Comparison of ENCODE assay signal across 15 cellular contexts in the genomic region with DNA sequence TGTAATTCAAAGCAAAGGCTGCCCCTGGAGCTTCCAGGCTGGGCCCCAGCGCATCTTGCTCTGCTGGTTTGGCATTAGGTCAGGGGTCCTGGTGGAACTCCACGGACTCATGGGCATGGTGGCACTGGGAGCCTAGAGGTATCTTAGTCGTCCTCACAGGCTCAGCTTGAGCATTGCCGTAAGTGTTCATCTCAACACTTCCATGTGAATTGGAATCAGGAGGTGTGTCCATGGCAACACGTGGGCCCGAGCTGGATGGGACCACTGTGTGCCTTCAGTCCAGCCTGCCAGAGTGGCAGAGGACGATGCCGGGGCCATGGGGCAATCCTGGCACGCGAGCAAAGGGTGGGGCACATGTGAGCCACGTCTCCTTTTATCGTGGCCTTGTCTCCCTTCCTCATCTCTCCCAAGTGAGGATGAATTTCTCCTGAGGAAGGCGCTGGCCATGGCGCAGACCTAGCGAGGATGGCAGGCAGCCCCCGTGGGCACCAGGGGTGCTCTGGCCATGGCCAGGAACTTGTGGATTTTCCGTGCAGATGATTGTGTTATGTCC.
"Had no signal": no experiment of that assay in that cellular context is flagged by ENCODE, and none has a peak within 500 bp of the region (broad histone marks: within the 10 kb centered on the region; RNA-seq: fewer than 3 reads in every experiment).

No MANE protein-coding gene starts in this region.

- H3K27ac ChIP-seq: stomach, uterus had no signal

- H3K27me3 Mint-ChIP-seq: activated CD8-positive, alpha-beta memory T cell treated with anti-CD3 and anti-CD28 coated beads, Interleukin-2, amount 10 ng/mL, durations not matched to agents 7 days and 5 days; activated T-cell treated with anti-CD3 and anti-CD28 coated beads, Interleukin-2, amount 50 U/mL, for 24 hours; progenitor cell of endocrine pancreas had no signal

- H3K27me3 ChIP-seq: stomach, uterus had no signal

- H3K36me3 ChIP-seq: uterus had no signal

- H3K4me3 ChIP-seq: stomach, uterus had no signal

- H3K27ac Mint-ChIP-seq: activated CD8-positive, alpha-beta memory T cell treated with anti-CD3 and anti-CD28 coated beads, Interleukin-2, amount 10 ng/mL, durations not matched to agents 7 days and 5 days; activated naive CD4-positive, alpha-beta T cell treated with anti-CD3 and anti-CD28 coated beads, Interleukin-2, amount 50 U/mL, for 72 hours; activated T-cell treated with anti-CD3 and anti-CD28 coated beads, Interleukin-2, amount 50 U/mL, for 24 hours; progenitor cell of endocrine pancreas had no signal

- H3K4me1 ChIP-seq: uterus had no signal

- ATAC-seq: activated CD8-positive, alpha-beta memory T cell treated with anti-CD3 and anti-CD28 coated beads, Interleukin-2, amount 10 ng/mL, durations not matched to agents 7 days and 5 days; activated naive CD4-positive, alpha-beta T cell treated with anti-CD3 and anti-CD28 coated beads, Interleukin-2, amount 50 U/mL, for 72 hours had no signal

- H3K4me3 Mint-ChIP-seq: activated CD8-positive, alpha-beta memory T cell treated with anti-CD3 and anti-CD28 coated beads, Interleukin-2, amount 10 ng/mL, durations not matched to agents 7 days and 5 days; activated T-cell treated with anti-CD3 and anti-CD28 coated beads, Interleukin-2, amount 50 U/mL, for 24 hours; immature natural killer cell had no signal

- DNase-seq: activated CD4-positive, alpha-beta T cell treated with anti-CD3 and anti-CD28 coated beads, Interleukin-2, amount 50 U/mL, for 48 hours; activated CD4-positive, CD25-positive, alpha-beta regulatory T cell treated with anti-CD3 and anti-CD28 coated beads, Interleukin-2, amount 50 U/mL, for 72 hours; activated CD8-positive, alpha-beta memory T cell treated with anti-CD3 and anti-CD28 coated beads, Interleukin-2, amount 10 ng/mL, durations not matched to agents 7 days and 5 days; activated T-cell treated with anti-CD3 and anti-CD28 coated beads, Interleukin-2, amount 50 U/mL, for 24 hours; amniotic stem cell; dermis blood vessel endothelial cell; immature natural killer cell; left cardiac atrium; mesenchymal stem cell; stimulated activated CD4-positive, alpha-beta T cell treated with anti-CD3 and anti-CD28 coated beads, Interleukin-4, amount 100 ng/mL, for 4 hours; stomach; SW 1271; uterus had no signal
